In the genomic region with DNA sequence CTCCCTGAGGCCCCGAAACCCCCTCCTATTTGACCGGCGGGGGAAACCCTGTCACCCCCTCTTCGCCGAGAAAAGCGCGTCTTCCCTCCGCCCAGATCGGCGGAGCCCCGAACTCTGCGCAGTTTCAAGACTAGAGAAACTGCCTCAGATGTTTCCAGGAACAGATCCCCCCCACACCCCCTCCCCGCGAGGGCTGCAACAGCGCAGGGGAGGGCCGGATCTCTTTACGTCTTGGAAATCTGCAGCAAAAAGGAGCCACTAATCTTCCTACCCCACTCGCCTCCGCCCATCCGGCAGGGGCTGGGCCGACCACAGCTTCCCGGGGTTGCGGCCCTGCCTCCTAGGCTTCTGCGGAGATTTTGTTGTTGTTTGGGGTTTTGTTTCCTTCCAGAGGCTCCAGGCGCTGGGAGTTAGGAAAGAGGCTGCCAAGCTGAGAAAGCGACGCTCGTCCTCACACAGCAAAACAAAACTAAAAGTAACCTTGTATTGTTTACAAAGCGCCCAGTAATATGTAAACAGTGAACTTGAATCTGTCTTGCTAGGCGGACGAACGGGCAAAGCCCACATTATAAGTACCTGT, we compare ENCODE assay signal across 8 cellular contexts. TPM values are rescaled to one million over a fixed set of nuclear protein-coding genes. Genes with fewer than 3 reads are reported as not detected.
DNase-seq lines count a peak whose midpoint lies in the region; ATAC-seq and TF ChIP-seq lines count a peak whose summit lies in the region.

No MANE protein-coding gene starts in this region.

- H3K27me3 Mint-ChIP-seq in progenitor cell of endocrine pancreas = peaks cover 98% of the 10 kb centered on the region

- DNase-seq in COR-L47 (lab: John Stamatoyannopoulos, UW) (peak; percentile 58), NCI-H2227 (lab: John Stamatoyannopoulos, UW; ENCODE audit: unreplicated experiment) (peak; percentile 61), activated T-cell treated with anti-CD3 and anti-CD28 coated beads for 24 hours (ENCODE audit: low read depth) (peak; percentile 49), fibroblast of pulmonary artery (ENCODE audit: low read depth) (peak; percentile 26), progenitor cell of endocrine pancreas (ENCODE audit: low spot score, unreplicated experiment) (peak; percentile 25), anterior cingulate cortex (lab: John Stamatoyannopoulos, UW) (no peak), amygdala (lab: John Stamatoyannopoulos, UW) (no peak)

- no peaks in the 10 kb centered on the region for H3K36me3 Mint-ChIP-seq in progenitor cell of endocrine pancreas (ENCODE audit: insufficient read depth)

- no peaks in the 10 kb centered on the region for H3K9me3 Mint-ChIP-seq in progenitor cell of endocrine pancreas (ENCODE audit: low read depth)

- H3K4me3 ChIP-seq in fibroblast of pulmonary artery (replicated peaks; ENCODE audit: low read depth, low read length) = peak overlapping the region; percentile 51

- peak overlapping the region; percentile 61 for H3K4me3 Mint-ChIP-seq in progenitor cell of endocrine pancreas (ENCODE audit: low read depth)

- H3K4me1 Mint-ChIP-seq in progenitor cell of endocrine pancreas (ENCODE audit: low read depth) = peaks cover 21% of the 10 kb centered on the region

- no peak for TF ChIP-seq CTCF in fibroblast of pulmonary artery (IDR thresholded peaks at IDR 0.05; ENCODE audit: low read length, missing control alignments)
- TF ChIP-seq CTCF in progenitor cell of endocrine pancreas (IDR thresholded peaks at IDR 0.05; ENCODE audit: unreplicated experiment) = no peak

- peak; percentile 54 for ATAC-seq in GM21717 (IDR thresholded peaks at IDR 0.05; ENCODE audit: unreplicated experiment)

- peak overlapping the region; percentile 26 for H3K27ac Mint-ChIP-seq in progenitor cell of endocrine pancreas

RNA-seq across cellular contexts. Expression of a gene that starts 2.2 kb away (rescaled TPM):
- not detected in 2 replicates for total RNA-seq in progenitor cell of endocrine pancreas

Comparison
In these comparisons a context has a peak if more than half of its experiments do, and no peak if none do; other contexts are left out.
1. DNase-seq: peak in COR-L47 (single experiment), NCI-H2227 (single experiment), activated T-cell treated with anti-CD3 and anti-CD28 coated beads for 24 hours (single experiment), fibroblast of pulmonary artery (single experiment) and progenitor cell of endocrine pancreas (single experiment); none in anterior cingulate cortex (0 of 58) and amygdala (0 of 56).